Comparison of ENCODE assay signal across 8 cellular contexts in genomic region chr5:65562731-65563701, GRCh38. TPM values are rescaled to one million over a fixed set of nuclear protein-coding genes. Genes with fewer than 3 reads are reported as not detected.
A peak's percentile ranks its signal among the peaks of the same experiment; 100 is the strongest.
DNase-seq lines count a peak whose midpoint lies in the region; TF ChIP-seq lines count a peak whose summit lies in the region.

A gene with protein sequence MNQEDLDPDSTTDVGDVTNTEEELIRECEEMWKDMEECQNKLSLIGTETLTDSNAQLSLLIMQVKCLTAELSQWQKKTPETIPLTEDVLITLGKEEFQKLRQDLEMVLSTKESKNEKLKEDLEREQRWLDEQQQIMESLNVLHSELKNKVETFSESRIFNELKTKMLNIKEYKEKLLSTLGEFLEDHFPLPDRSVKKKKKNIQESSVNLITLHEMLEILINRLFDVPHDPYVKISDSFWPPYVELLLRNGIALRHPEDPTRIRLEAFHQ (minus strand): TSS chr5:65563168. CDS start chr5:65554907, 8,261 bp downstream.
PPWD1 (plus strand) TSS chr5:65563296; CDS start chr5:65563311, 15 bp downstream.

- H3K4me3 ChIP-seq in HAP-1 (peak within 1 kb of the TSS; percentile 93), MM.1S (ENCODE audit: low read length) (peak within 1 kb of the TSS; percentile 74), fibroblast of villous mesenchyme (ENCODE audit: low read depth, low read length) (peak within 1 kb of the TSS; percentile 98), neural cell (ENCODE audit: low read length) (peak within 1 kb of the TSS; percentile 77), stomach (peak within 1 kb of the TSS; percentile 67 to 99 (median 83))

- peak; percentile 57 for TF ChIP-seq EP300 in neural cell (conservative IDR thresholded peaks at IDR 0.05; ENCODE audit: poor library complexity, severe bottlenecking)
- no peak for TF ChIP-seq EP300 in stomach (IDR thresholded peaks at IDR 0.05)

- H3K9ac ChIP-seq in ES-I3 (ENCODE audit: low read depth, low read length) (peak within 1 kb of the TSS; percentile 79), MM.1S (ENCODE audit: low read length) (peak within 1 kb of the TSS; percentile 79), neural cell (ENCODE audit: low read length) (peak within 1 kb of the TSS; percentile 79)

- TF ChIP-seq RAD21 in neural cell (conservative IDR thresholded peaks at IDR 0.05): peak; percentile 61

- WGBS in stomach, 5 donors: 0 to 1% (median 0%) methylated on average over 32 to 54 of the region's 54 CpGs

- H4K20me1 ChIP-seq in MM.1S (ENCODE audit: insufficient read depth, low read length) (no peaks in the 10 kb centered on the region), neural cell (ENCODE audit: insufficient read depth) (no peaks in the 10 kb centered on the region)

- H3K9me3 ChIP-seq in ES-I3 (ENCODE audit: control insufficient read depth, insufficient read depth, low read length) (no peaks in the 10 kb centered on the region), HAP-1 (no peaks in the 10 kb centered on the region), MM.1S (replicated peaks; ENCODE audit: insufficient read depth, low read length) (no peaks in the 10 kb centered on the region), neural cell (ENCODE audit: low read length) (no peaks in the 10 kb centered on the region), stomach (no peaks in the 10 kb centered on the region)

- intact Hi-C loops in stomach (cut with DNase I; ENCODE audit: low total_unique reads): no loop called here

- H3K27me3 ChIP-seq in HAP-1 (ENCODE audit: low read depth) (no peaks in the 10 kb centered on the region), MM.1S (replicated peaks; ENCODE audit: insufficient read depth, low read length) (no peaks in the 10 kb centered on the region), neural cell (ENCODE audit: insufficient read depth, low read depth, low read length) (no peaks in the 10 kb centered on the region), stomach (no peaks in the 10 kb centered on the region)

- no peaks in the 10 kb centered on the region for H3K9me2 ChIP-seq in MM.1S (replicated peaks; ENCODE audit: insufficient read depth, low read length)
- H3K9me2 ChIP-seq in neural cell (ENCODE audit: insufficient read depth, low read length): no peaks in the 10 kb centered on the region

- 0 out of 2 replicates have a peak, but pooled peaks cover under 1% of the 10 kb centered on the region for H3K36me3 ChIP-seq in ES-I3 (ENCODE audit: insufficient read depth, low read length)
- H3K36me3 ChIP-seq in HAP-1 (replicated peaks): peaks cover 8% of the 10 kb centered on the region
- peaks cover 2% of the 10 kb centered on the region; the same call in 1 of the 2 replicates for H3K36me3 ChIP-seq in MM.1S (replicated peaks; ENCODE audit: insufficient read depth, low read length)
- H3K36me3 ChIP-seq in neural cell (ENCODE audit: insufficient read depth, low read length): no peaks in the 10 kb centered on the region
- peaks cover 0 to 11% (median 9%) of the 10 kb centered on the region in 4 donors for H3K36me3 ChIP-seq in stomach

- no peak for TF ChIP-seq CTCF in MM.1S (IDR thresholded peaks at IDR 0.05; ENCODE audit: low read length)
- no peak for TF ChIP-seq CTCF in fibroblast of villous mesenchyme (IDR thresholded peaks at IDR 0.05; ENCODE audit: insufficient read depth, low read depth, low read length)
- no peak for TF ChIP-seq CTCF in neural cell (IDR thresholded peaks at IDR 0.05; ENCODE audit: poor library complexity, severe bottlenecking)
- TF ChIP-seq CTCF in stomach (IDR thresholded peaks at IDR 0.05): no peak

- in situ Hi-C loops in HAP-1 (cut with MboI; ENCODE audit: low sequenced_read_pairs): no loop called here

- H3K4me2 ChIP-seq in MM.1S (ENCODE audit: low read depth, low read length) (peak within 1 kb of the TSS; percentile 86), neural cell (ENCODE audit: low read length) (peak within 1 kb of the TSS; percentile 79)

- H3K79me2 ChIP-seq in MM.1S (ENCODE audit: low read length) (peaks cover 68% of the 10 kb centered on the region), neural cell (replicated peaks; ENCODE audit: insufficient read depth, low read length) (peaks cover 55% of the 10 kb centered on the region)

- TF ChIP-seq POLR2A in stomach (IDR thresholded peaks at IDR 0.05): no peak

- DNase-seq in HAP-1 (ENCODE audit: low spot score in 2 of 2) (peak; percentile 93 to 96), MM.1S (peak; percentile 97), SIG-M5 (lab: John Stamatoyannopoulos, UW) (peak; percentile 90), activated gamma-delta T cell (lab: John Stamatoyannopoulos, UW) (peak; percentile 75), fibroblast of villous mesenchyme (ENCODE audit: low read depth) (peak; percentile 96), stomach (peak; percentile 95)

- H3K4me1 ChIP-seq in ES-I3 (ENCODE audit: insufficient read depth, low read length) (no peaks in the 10 kb centered on the region), HAP-1 (peaks cover 11% of the 10 kb centered on the region; the same call in 1 of the 2 replicates), MM.1S (ENCODE audit: low read length) (peaks cover 10% of the 10 kb centered on the region; the same call in 1 of the 2 replicates), stomach (peaks cover 13 to 45% (median 36%) of the 10 kb centered on the region in 4 donors)

- H3F3A ChIP-seq in MM.1S (ENCODE audit: insufficient read depth, low read length) (peaks cover 6% of the 10 kb centered on the region), neural cell (ENCODE audit: insufficient read depth, low read length, poor library complexity, severe bottlenecking) (peaks cover 3% of the 10 kb centered on the region)

- H3K27ac ChIP-seq in MM.1S (ENCODE audit: low read length) (peak within 1 kb of the TSS; percentile 80), neural cell (ENCODE audit: low read length) (peak within 1 kb of the TSS; percentile 92), stomach (peak within 1 kb of the TSS; percentile 80 to 96 (median 90))

- H2AFZ ChIP-seq in MM.1S (ENCODE audit: low read length) (peak within 1 kb of the TSS; percentile 87), neural cell (ENCODE audit: low read depth, low read length) (peak within 1 kb of the TSS; percentile 90)

TF ChIP-seq in neural cell, 6 proteins besides CTCF, POLR2A, EP300 and RAD21:
- peak; percentile 95 for TF ChIP-seq MXI1 (conservative IDR thresholded peaks at IDR 0.05; ENCODE audit: poor library complexity, severe bottlenecking)
- peak; percentile 93 for TF ChIP-seq POLR2AphosphoS5 (IDR thresholded peaks at IDR 0.05)
- TF ChIP-seq, protein P1, sequence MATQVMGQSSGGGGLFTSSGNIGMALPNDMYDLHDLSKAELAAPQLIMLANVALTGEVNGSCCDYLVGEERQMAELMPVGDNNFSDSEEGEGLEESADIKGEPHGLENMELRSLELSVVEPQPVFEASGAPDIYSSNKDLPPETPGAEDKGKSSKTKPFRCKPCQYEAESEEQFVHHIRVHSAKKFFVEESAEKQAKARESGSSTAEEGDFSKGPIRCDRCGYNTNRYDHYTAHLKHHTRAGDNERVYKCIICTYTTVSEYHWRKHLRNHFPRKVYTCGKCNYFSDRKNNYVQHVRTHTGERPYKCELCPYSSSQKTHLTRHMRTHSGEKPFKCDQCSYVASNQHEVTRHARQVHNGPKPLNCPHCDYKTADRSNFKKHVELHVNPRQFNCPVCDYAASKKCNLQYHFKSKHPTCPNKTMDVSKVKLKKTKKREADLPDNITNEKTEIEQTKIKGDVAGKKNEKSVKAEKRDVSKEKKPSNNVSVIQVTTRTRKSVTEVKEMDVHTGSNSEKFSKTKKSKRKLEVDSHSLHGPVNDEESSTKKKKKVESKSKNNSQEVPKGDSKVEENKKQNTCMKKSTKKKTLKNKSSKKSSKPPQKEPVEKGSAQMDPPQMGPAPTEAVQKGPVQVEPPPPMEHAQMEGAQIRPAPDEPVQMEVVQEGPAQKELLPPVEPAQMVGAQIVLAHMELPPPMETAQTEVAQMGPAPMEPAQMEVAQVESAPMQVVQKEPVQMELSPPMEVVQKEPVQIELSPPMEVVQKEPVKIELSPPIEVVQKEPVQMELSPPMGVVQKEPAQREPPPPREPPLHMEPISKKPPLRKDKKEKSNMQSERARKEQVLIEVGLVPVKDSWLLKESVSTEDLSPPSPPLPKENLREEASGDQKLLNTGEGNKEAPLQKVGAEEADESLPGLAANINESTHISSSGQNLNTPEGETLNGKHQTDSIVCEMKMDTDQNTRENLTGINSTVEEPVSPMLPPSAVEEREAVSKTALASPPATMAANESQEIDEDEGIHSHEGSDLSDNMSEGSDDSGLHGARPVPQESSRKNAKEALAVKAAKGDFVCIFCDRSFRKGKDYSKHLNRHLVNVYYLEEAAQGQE (IDR thresholded peaks at IDR 0.05; ENCODE audit: borderline replicate concordance): peak; percentile 88
- peak; percentile 55 for TF ChIP-seq SMC3 (conservative IDR thresholded peaks at IDR 0.05; ENCODE audit: poor library complexity)
- no peak for TF ChIP-seq EZH2 (IDR thresholded peaks at IDR 0.05; ENCODE audit: borderline replicate concordance, insufficient read depth, low read length, poor library complexity, severe bottlenecking)
- TF ChIP-seq TAF1 (IDR thresholded peaks at IDR 0.05; ENCODE audit: low read depth): peak; percentile 80

RNA-seq across cellular contexts. Expression of the first gene that starts in this region (rescaled TPM):
- 18.0 and 25.9 TPM in 2 replicates for total RNA-seq in fibroblast of villous mesenchyme
- polyA plus RNA-seq in neural cell: 5.6 and 6.5 TPM in 2 replicates
- 8.3 and 30.6 TPM in 2 replicates for polyA minus RNA-seq in neural cell
- 10 to 100 TPM in 2 of 5 donors, 1 to 10 TPM in 1, under 1 TPM in 1, not detected in 1; 0.58 to 43.2 (median 13.1) TPM for total RNA-seq in stomach
- polyA plus RNA-seq in stomach: 1 to 10 TPM; 4.2 to 7.7 (median 4.3) TPM

RNA-seq across cellular contexts. Expression of gene PPWD1, which starts in this region (rescaled TPM):
- total RNA-seq in fibroblast of villous mesenchyme (33.2 and 42.7 TPM in 2 replicates), stomach (100 to 1,000 TPM in 3 of 5 donors, 10 to 100 TPM in 2; 36.6 to 159 (median 100) TPM)
- polyA plus RNA-seq in neural cell (118 and 121 TPM in 2 replicates), stomach (10 to 100 TPM in 2 of 3 donors, 1 to 10 TPM in 1; 9.3 to 24.4 (median 18.8) TPM)
- polyA minus RNA-seq in neural cell: 65.7 and 76.6 TPM in 2 replicates

Comparison
In these comparisons a context has a peak if more than half of its experiments do, and no peak if none do; other contexts are left out.
1. Peak in every context shown above with its lines: DNase-seq, H3K4me3 ChIP-seq and H3K27ac ChIP-seq.